Comparison of ENCODE assay signal across 1 cellular context in the genomic region with DNA sequence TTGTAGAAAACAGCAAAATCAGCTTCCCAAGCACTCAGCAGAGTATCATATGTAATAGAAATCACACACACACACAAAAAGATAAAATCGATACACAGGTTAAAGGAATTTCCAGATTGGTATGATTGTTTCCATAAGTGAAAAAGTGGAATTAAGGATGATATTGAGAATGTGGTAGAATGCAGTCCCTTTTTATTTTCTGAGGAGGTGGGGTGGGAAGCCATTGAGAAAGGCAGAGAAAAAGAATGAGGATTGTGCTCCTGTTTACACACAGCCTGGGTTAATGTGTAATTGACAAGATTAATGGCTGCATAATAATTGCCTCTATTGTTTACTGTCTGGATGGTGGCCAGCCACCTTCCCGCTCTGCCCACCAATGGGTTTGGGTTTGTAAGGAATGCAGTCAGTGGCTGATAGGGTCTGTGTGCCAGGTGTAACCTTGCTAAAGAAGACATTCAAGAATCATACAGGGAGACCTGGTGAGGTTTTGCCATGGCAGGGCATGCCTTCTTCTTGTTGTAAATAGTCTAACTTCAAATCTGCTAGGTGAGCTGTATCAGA.
TF ChIP-seq lines count a peak whose summit lies in the region.

No MANE protein-coding gene starts in this region.

TF ChIP-seq in HepG2, 621 proteins besides CTCF, POLR2A, EP300 and RAD21 (continued from another document and continues in another):
- TF ChIP-seq, protein P1, sequence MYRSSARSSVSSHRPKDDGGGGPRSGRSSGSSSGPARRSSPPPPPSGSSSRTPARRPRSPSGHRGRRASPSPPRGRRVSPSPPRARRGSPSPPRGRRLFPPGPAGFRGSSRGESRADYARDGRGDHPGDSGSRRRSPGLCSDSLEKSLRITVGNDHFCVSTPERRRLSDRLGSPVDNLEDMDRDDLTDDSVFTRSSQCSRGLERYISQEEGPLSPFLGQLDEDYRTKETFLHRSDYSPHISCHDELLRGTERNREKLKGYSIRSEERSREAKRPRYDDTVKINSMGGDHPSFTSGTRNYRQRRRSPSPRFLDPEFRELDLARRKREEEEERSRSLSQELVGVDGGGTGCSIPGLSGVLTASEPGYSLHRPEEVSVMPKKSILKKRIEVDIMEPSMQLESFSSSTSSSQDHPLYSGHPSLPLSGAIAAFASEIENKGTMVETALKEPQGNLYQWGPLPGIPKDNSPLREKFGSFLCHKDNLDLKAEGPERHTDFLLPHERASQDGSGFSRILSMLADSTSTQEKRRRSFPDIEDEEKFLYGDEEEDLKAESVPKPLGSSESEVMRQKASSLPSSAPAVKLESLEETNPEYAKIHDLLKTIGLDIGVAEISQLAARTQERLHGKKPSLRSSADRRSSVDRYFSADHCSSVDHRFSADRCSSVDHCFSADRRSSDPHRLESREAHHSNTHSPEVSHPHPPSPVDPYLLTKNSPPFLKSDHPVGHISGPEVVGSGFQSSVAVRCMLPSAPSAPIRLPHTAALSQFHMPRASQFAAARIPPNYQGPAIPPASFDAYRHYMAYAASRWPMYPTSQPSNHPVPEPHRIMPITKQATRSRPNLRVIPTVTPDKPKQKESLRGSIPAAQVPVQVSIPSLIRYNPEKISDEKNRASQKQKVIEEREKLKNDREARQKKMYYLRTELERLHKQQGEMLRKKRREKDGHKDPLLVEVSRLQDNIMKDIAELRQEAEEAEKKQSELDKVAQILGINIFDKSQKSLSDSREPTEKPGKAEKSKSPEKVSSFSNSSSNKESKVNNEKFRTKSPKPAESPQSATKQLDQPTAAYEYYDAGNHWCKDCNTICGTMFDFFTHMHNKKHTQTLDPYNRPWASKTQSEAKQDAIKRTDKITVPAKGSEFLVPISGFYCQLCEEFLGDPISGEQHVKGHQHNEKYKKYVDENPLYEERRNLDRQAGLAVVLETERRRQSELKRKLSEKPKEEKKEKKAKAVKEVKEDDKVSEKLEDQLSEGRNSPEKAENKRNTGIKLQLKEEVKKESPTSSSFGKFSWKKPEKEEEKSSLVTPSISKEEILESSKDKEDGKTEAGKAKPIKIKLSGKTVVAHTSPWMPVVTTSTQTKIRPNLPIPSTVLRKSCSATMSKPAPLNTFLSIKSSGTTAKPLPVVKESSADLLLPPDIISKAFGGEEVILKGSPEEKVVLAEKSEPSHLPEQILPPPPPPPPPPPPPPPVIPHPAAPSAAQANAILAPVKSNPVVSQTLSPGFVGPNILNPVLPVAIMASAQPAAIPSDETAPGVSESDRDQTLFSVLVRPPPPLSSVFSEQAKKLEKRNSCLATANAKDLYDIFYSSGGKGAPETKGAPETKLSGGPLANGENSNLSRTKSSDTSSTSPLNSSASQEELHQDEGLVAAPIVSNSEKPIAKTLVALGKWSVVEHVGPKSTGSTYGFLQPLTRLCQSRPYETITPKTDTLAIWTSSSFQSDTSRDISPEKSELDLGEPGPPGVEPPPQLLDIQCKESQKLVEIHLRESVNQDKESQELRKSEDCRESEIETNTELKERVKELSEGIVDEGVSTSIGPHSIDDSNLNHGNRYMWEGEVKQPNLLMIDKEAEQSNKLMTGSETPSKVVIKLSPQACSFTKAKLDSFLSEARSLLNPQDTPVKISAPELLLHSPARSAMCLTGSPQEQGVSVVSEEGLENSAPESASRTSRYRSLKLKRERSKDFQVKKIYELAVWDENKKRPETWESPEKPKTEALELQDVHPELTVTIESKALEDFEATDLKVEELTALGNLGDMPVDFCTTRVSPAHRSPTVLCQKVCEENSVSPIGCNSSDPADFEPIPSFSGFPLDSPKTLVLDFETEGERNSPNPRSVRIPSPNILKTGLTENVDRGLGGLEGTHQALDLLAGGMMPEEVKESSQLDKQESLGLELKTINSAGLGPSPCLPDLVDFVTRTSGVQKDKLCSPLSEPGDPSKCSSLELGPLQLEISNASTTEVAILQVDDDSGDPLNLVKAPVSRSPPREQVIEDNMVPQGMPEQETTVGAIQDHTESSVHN (CRISPR knock-in tag; IDR thresholded peaks at IDR 0.05), result no peak
- TF ChIP-seq NR1H2 (CRISPR knock-in tag; IDR thresholded peaks at IDR 0.05; ENCODE audit: borderline replicate concordance, low read depth) (no peak), YEATS2 (CRISPR knock-in tag; IDR thresholded peaks at IDR 0.05; ENCODE audit: borderline replicate concordance) (no peak), TEAD2 (CRISPR knock-in tag; IDR thresholded peaks at IDR 0.05) (no peak), ZMYM4 (CRISPR knock-in tag; IDR thresholded peaks at IDR 0.05) (peak; percentile 77), ZNF766 (CRISPR knock-in tag; IDR thresholded peaks at IDR 0.05; ENCODE audit: borderline replicate concordance) (no peak), FOXP1 (IDR thresholded peaks at IDR 0.05) (0 out of 2 replicates have a peak, but pooled peaks have one; percentile 57), FOXP1 (CRISPR knock-in tag; IDR thresholded peaks at IDR 0.05) (peak; percentile 78), SRSF4 (IDR thresholded peaks at IDR 0.05; ENCODE audit: low read depth, low read length, poor library complexity, severe bottlenecking) (no peak), ATF7 (IDR thresholded peaks at IDR 0.05) (no peak), ATF7 (CRISPR knock-in tag; IDR thresholded peaks at IDR 0.05) (no peak), NPAS2 (CRISPR knock-in tag; IDR thresholded peaks at IDR 0.05; ENCODE audit: borderline replicate concordance) (no peak), ZNF263 (CRISPR knock-in tag; IDR thresholded peaks at IDR 0.05) (peak; percentile 42; the same call in 1 of the 2 replicates), NFKB2 (CRISPR knock-in tag; IDR thresholded peaks at IDR 0.05; ENCODE audit: borderline replicate concordance) (no peak), ZNF713 (CRISPR knock-in tag; IDR thresholded peaks at IDR 0.05) (no peak), ZBTB7B (CRISPR knock-in tag; IDR thresholded peaks at IDR 0.05) (peak; percentile 29; the same call in 1 of the 2 replicates), ZFAT (CRISPR knock-in tag; conservative IDR thresholded peaks at IDR 0.05) (no peak), KAT2B (IDR thresholded peaks at IDR 0.05; ENCODE audit: borderline replicate concordance, low read depth, low read length) (no peak), CENPX (CRISPR knock-in tag; IDR thresholded peaks at IDR 0.05) (no peak), HNRNPUL1 (IDR thresholded peaks at IDR 0.05; ENCODE audit: low read depth, low read length) (peak; percentile 22; the same call in 1 of the 2 replicates), HMG20A (CRISPR knock-in tag; IDR thresholded peaks at IDR 0.05; ENCODE audit: borderline replicate concordance) (peak; percentile 79), ATF7-NPFF (CRISPR knock-in tag; IDR thresholded peaks at IDR 0.05; ENCODE audit: low read depth) (no peak), RXRA (CRISPR knock-in tag; IDR thresholded peaks at IDR 0.05) (peak; percentile 13; the same call in 1 of the 2 replicates), ZNF788 (CRISPR knock-in tag; IDR thresholded peaks at IDR 0.05; ENCODE audit: borderline replicate concordance) (no peak), CREM (IDR thresholded peaks at IDR 0.05) (peak; percentile 16; the same call in 1 of the 2 replicates), CREM (CRISPR knock-in tag; IDR thresholded peaks at IDR 0.05) (no peak), EEA1 (CRISPR knock-in tag; IDR thresholded peaks at IDR 0.05; ENCODE audit: borderline replicate concordance) (no peak), HOXA5 (CRISPR knock-in tag; IDR thresholded peaks at IDR 0.05) (peak; percentile 96)
- TF ChIP-seq, protein P2, sequence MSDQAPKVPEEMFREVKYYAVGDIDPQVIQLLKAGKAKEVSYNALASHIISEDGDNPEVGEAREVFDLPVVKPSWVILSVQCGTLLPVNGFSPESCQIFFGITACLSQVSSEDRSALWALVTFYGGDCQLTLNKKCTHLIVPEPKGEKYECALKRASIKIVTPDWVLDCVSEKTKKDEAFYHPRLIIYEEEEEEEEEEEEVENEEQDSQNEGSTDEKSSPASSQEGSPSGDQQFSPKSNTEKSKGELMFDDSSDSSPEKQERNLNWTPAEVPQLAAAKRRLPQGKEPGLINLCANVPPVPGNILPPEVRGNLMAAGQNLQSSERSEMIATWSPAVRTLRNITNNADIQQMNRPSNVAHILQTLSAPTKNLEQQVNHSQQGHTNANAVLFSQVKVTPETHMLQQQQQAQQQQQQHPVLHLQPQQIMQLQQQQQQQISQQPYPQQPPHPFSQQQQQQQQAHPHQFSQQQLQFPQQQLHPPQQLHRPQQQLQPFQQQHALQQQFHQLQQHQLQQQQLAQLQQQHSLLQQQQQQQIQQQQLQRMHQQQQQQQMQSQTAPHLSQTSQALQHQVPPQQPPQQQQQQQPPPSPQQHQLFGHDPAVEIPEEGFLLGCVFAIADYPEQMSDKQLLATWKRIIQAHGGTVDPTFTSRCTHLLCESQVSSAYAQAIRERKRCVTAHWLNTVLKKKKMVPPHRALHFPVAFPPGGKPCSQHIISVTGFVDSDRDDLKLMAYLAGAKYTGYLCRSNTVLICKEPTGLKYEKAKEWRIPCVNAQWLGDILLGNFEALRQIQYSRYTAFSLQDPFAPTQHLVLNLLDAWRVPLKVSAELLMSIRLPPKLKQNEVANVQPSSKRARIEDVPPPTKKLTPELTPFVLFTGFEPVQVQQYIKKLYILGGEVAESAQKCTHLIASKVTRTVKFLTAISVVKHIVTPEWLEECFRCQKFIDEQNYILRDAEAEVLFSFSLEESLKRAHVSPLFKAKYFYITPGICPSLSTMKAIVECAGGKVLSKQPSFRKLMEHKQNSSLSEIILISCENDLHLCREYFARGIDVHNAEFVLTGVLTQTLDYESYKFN (CRISPR knock-in tag; conservative IDR thresholded peaks at IDR 0.05), result peak; percentile 81
- TF ChIP-seq, protein P3, sequence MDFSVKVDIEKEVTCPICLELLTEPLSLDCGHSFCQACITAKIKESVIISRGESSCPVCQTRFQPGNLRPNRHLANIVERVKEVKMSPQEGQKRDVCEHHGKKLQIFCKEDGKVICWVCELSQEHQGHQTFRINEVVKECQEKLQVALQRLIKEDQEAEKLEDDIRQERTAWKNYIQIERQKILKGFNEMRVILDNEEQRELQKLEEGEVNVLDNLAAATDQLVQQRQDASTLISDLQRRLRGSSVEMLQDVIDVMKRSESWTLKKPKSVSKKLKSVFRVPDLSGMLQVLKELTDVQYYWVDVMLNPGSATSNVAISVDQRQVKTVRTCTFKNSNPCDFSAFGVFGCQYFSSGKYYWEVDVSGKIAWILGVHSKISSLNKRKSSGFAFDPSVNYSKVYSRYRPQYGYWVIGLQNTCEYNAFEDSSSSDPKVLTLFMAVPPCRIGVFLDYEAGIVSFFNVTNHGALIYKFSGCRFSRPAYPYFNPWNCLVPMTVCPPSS (IDR thresholded peaks at IDR 0.05), result no peak
- TF ChIP-seq, protein P4, sequence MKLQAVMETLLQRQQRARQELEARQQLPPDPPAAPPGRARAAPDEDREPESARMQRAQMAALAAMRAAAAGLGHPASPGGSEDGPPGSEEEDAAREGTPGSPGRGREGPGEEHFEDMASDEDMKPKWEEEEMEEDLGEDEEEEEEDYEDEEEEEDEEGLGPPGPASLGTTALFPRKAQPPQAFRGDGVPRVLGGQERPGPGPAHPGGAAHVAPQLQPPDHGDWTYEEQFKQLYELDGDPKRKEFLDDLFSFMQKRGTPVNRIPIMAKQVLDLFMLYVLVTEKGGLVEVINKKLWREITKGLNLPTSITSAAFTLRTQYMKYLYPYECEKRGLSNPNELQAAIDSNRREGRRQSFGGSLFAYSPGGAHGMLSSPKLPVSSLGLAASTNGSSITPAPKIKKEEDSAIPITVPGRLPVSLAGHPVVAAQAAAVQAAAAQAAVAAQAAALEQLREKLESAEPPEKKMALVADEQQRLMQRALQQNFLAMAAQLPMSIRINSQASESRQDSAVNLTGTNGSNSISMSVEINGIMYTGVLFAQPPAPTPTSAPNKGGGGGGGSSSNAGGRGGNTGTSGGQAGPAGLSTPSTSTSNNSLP (IDR thresholded peaks at IDR 0.05; ENCODE audit: low read depth, low read length), result peak; percentile 97
- TF ChIP-seq, protein P5, sequence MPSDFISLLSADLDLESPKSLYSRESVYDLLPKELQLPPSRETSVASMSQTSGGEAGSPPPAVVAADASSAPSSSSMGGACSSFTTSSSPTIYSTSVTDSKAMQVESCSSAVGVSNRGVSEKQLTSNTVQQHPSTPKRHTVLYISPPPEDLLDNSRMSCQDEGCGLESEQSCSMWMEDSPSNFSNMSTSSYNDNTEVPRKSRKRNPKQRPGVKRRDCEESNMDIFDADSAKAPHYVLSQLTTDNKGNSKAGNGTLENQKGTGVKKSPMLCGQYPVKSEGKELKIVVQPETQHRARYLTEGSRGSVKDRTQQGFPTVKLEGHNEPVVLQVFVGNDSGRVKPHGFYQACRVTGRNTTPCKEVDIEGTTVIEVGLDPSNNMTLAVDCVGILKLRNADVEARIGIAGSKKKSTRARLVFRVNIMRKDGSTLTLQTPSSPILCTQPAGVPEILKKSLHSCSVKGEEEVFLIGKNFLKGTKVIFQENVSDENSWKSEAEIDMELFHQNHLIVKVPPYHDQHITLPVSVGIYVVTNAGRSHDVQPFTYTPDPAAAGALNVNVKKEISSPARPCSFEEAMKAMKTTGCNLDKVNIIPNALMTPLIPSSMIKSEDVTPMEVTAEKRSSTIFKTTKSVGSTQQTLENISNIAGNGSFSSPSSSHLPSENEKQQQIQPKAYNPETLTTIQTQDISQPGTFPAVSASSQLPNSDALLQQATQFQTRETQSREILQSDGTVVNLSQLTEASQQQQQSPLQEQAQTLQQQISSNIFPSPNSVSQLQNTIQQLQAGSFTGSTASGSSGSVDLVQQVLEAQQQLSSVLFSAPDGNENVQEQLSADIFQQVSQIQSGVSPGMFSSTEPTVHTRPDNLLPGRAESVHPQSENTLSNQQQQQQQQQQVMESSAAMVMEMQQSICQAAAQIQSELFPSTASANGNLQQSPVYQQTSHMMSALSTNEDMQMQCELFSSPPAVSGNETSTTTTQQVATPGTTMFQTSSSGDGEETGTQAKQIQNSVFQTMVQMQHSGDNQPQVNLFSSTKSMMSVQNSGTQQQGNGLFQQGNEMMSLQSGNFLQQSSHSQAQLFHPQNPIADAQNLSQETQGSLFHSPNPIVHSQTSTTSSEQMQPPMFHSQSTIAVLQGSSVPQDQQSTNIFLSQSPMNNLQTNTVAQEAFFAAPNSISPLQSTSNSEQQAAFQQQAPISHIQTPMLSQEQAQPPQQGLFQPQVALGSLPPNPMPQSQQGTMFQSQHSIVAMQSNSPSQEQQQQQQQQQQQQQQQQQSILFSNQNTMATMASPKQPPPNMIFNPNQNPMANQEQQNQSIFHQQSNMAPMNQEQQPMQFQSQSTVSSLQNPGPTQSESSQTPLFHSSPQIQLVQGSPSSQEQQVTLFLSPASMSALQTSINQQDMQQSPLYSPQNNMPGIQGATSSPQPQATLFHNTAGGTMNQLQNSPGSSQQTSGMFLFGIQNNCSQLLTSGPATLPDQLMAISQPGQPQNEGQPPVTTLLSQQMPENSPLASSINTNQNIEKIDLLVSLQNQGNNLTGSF (CRISPR knock-in tag; IDR thresholded peaks at IDR 0.05), result no peak
- TF ChIP-seq, protein P6, sequence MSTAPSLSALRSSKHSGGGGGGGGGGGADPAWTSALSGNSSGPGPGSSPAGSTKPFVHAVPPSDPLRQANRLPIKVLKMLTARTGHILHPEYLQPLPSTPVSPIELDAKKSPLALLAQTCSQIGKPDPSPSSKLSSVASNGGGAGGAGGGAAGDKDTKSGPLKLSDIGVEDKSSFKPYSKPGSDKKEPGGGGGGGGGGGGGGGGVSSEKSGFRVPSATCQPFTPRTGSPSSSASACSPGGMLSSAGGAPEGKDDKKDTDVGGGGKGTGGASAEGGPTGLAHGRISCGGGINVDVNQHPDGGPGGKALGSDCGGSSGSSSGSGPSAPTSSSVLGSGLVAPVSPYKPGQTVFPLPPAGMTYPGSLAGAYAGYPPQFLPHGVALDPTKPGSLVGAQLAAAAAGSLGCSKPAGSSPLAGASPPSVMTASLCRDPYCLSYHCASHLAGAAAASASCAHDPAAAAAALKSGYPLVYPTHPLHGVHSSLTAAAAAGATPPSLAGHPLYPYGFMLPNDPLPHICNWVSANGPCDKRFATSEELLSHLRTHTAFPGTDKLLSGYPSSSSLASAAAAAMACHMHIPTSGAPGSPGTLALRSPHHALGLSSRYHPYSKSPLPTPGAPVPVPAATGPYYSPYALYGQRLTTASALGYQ (CRISPR knock-in tag; IDR thresholded peaks at IDR 0.05), result peak; percentile 26; the same call in 1 of the 2 replicates
